36 cellular contexts compared by ENCODE assay signal in the genomic region with DNA sequence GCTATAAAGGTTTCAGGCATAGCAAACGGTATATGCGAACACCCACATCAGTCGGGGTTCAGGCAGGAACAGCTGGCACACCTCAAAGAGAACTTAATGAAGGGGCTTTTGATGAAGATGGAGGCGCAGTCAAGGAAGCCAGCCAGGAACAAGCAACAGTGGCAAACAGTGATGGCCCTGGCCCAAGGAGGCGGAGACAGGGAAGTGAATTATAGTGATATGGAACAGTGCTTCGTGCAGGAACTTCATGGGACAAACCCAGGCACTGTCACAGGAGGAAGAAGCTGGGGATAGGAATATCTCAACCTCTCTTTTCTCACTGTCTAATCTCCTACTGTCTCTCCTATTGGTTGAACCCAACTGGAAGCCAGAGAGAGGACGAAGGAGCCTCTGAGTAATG.
"Had no signal": no experiment of that assay in that cellular context is flagged by ENCODE, and none has a peak within 500 bp of the region (broad histone marks: within the 10 kb centered on the region; RNA-seq: fewer than 3 reads in every experiment).

No MANE protein-coding gene starts in this region.

- H3K4me1 ChIP-seq: adrenal gland, body of pancreas, breast epithelium had no signal

- H3K4me3 ChIP-seq: adrenal gland, body of pancreas, breast epithelium, cardiac muscle cell had no signal

- ATAC-seq: activated CD8-positive, alpha-beta T cell treated with anti-CD3 and anti-CD28 coated beads for 36 hours; activated naive CD4-positive, alpha-beta T cell treated with anti-CD3 and anti-CD28 coated beads, Interleukin-2, amount 50 U/mL, for 72 hours; activated T-cell treated with anti-CD3 and anti-CD28 coated beads, Interleukin-2, amount 50 U/mL, for 4 hours; activated T-cell treated with anti-CD3 and anti-CD28 coated beads, Interleukin-2, amount 50 U/mL, for 72 hours; activated T-helper 17 cell treated with anti-CD3 and anti-CD28 coated beads, Interleukin-2, amount 50 U/mL, for 72 hours; body of pancreas had no signal

- H3K27me3 ChIP-seq: adrenal gland, body of pancreas, brain microvascular endothelial cell, breast epithelium, cardiac muscle cell had no signal

- H3K36me3 ChIP-seq: adrenal gland, brain microvascular endothelial cell, breast epithelium, cardiac muscle cell had no signal

- FAIRE-seq: astrocyte, TTC549 had no signal

- H3K27ac ChIP-seq: adrenal gland, body of pancreas, brain microvascular endothelial cell, breast epithelium, cardiac muscle cell, VCaP had no signal

- DNase-seq: activated B cell treated with CpG ODN at 0.5 μM for 24 hours; activated CD4-positive, alpha-beta memory T cell treated with anti-CD3 and anti-CD28 coated beads for 36 hours; activated CD4-positive, alpha-beta T cell treated with anti-CD3 and anti-CD28 coated beads for 4 hours; activated CD4-positive, alpha-beta T cell treated with anti-CD3 and anti-CD28 coated beads, Interleukin-2, amount 10 ng/mL, durations not matched to agents 24 days and 14 days; activated CD4-positive, alpha-beta T cell treated with anti-CD3 and anti-CD28 coated beads, Interleukin-2, amount 50 U/mL, for 1 hour; activated CD4-positive, alpha-beta T cell treated with anti-CD3 and anti-CD28 coated beads, Interleukin-2, amount 50 U/mL, for 4 hours; activated CD4-positive, CD25-positive, alpha-beta regulatory T cell treated with anti-CD3 and anti-CD28 coated beads, Interleukin-2, amount 50 U/mL, for 72 hours; activated CD8-positive, alpha-beta memory T cell treated with anti-CD3 and anti-CD28 coated beads, Interleukin-2, amount 50 U/mL, for 4 hours; activated CD8-positive, alpha-beta T cell treated with anti-CD3 and anti-CD28 coated beads for 36 hours; activated effector memory CD4-positive, alpha-beta T cell treated with anti-CD3 and anti-CD28 coated beads, Interleukin-2, amount 50 U/mL, for 16 hours; activated gamma-delta T cell treated with Interleukin-2 at 50 U/mL for 16 hours; activated naive CD4-positive, alpha-beta T cell; activated naive CD4-positive, alpha-beta T cell treated with anti-CD3 and anti-CD28 coated beads for 36 hours; activated naive CD4-positive, alpha-beta T cell treated with anti-CD3 and anti-CD28 coated beads, Interleukin-2, amount 50 U/mL, for 16 hours; activated naive CD8-positive, alpha-beta T cell treated with anti-CD3 and anti-CD28 coated beads for 36 hours; activated T-cell treated with anti-CD3 and anti-CD28 coated beads for 4 hours; activated T-cell treated with anti-CD3 and anti-CD28 coated beads, Interleukin-2, amount 50 U/mL, for 1 hour; activated T-cell treated with anti-CD3 and anti-CD28 coated beads, Interleukin-2, amount 50 U/mL, for 4 hours; activated T-cell treated with anti-CD3 and anti-CD28 coated beads, Interleukin-2, amount 50 U/mL, for 72 hours; adrenal gland; amniotic stem cell; aorta; body of pancreas; brain microvascular endothelial cell; caudate nucleus; cerebellar nuclear complex; T-helper 1 cell; T-helper 2 cell; T-helper 9 cell had no signal

- H3K9me3 ChIP-seq: adrenal gland had no signal
